ENCODE assay signal across 1 cellular context in genomic region chr2:231666171-231667095, GRCh38.
TF ChIP-seq lines count a peak whose summit lies in the region.

No MANE protein-coding gene starts in this region.

TF ChIP-seq in HepG2, 621 proteins besides CTCF, POLR2A, EP300 and RAD21 (continued from another document and continues in another):
- TF ChIP-seq CEBPZ (IDR thresholded peaks at IDR 0.05; ENCODE audit: low read length) (no peak), DRAP1 (CRISPR knock-in tag; IDR thresholded peaks at IDR 0.05) (peak; percentile 76; the same call in 1 of the 2 replicates), HNF1B (CRISPR knock-in tag; IDR thresholded peaks at IDR 0.05) (no peak), PRPF4 (IDR thresholded peaks at IDR 0.05; ENCODE audit: low read depth, low read length, poor library complexity, severe bottlenecking) (no peak), CAMTA2 (CRISPR knock-in tag; IDR thresholded peaks at IDR 0.05; ENCODE audit: borderline replicate concordance) (no peak), SP2 (CRISPR knock-in tag; IDR thresholded peaks at IDR 0.05) (no peak), SIN3A (IDR thresholded peaks at IDR 0.05; ENCODE audit: borderline replicate concordance, low read depth, low read length) (no peak), THAP7 (CRISPR knock-in tag; IDR thresholded peaks at IDR 0.05) (no peak), ZNF704 (CRISPR knock-in tag; IDR thresholded peaks at IDR 0.05; ENCODE audit: borderline replicate concordance) (no peak), ZNF724P (CRISPR knock-in tag; IDR thresholded peaks at IDR 0.05; ENCODE audit: borderline replicate concordance) (no peak; the same call in 1 of the 2 replicates), RFX1 (IDR thresholded peaks at IDR 0.05) (no peak), GLI4 (CRISPR knock-in tag; IDR thresholded peaks at IDR 0.05; ENCODE audit: borderline replicate concordance) (0 out of 2 replicates have a peak, but pooled peaks have one; percentile 40), KAT8 (CRISPR knock-in tag; IDR thresholded peaks at IDR 0.05) (peak; percentile 33; the same call in 1 of the 2 replicates), ZNF614 (CRISPR knock-in tag; IDR thresholded peaks at IDR 0.05; ENCODE audit: borderline replicate concordance) (no peak), ZNF546 (CRISPR knock-in tag; conservative IDR thresholded peaks at IDR 0.05) (no peak), ZNF773 (CRISPR knock-in tag; IDR thresholded peaks at IDR 0.05; ENCODE audit: borderline replicate concordance) (0 out of 2 replicates have a peak, but pooled peaks have one; percentile 54), TBX2 (CRISPR knock-in tag; IDR thresholded peaks at IDR 0.05; ENCODE audit: borderline replicate concordance) (peak; percentile 67; the same call in 1 of the 2 replicates), BRCA1 (CRISPR knock-in tag; IDR thresholded peaks at IDR 0.05) (no peak), GATAD2A (CRISPR knock-in tag; IDR thresholded peaks at IDR 0.05) (peak; percentile 37; the same call in 1 of the 2 replicates), SETDB1 (CRISPR knock-in tag; IDR thresholded peaks at IDR 0.05; ENCODE audit: borderline replicate concordance) (no peak), FOSL1 (CRISPR knock-in tag; IDR thresholded peaks at IDR 0.05; ENCODE audit: borderline replicate concordance) (no peak), ZNF678 (CRISPR knock-in tag; IDR thresholded peaks at IDR 0.05) (no peak), ZNF574 (CRISPR knock-in tag; IDR thresholded peaks at IDR 0.05) (peak; percentile 55), MTA3 (CRISPR knock-in tag; IDR thresholded peaks at IDR 0.05) (no peak), FOXA1 (IDR thresholded peaks at IDR 0.05) (no peak), FOXA1 (CRISPR knock-in tag; IDR thresholded peaks at IDR 0.05) (no peak), TRAFD1 (CRISPR knock-in tag; IDR thresholded peaks at IDR 0.05; ENCODE audit: borderline replicate concordance) (no peak), MXD3 (CRISPR knock-in tag; IDR thresholded peaks at IDR 0.05) (0 out of 2 replicates have a peak, but pooled peaks have one; percentile 28), ZNF703 (CRISPR knock-in tag; IDR thresholded peaks at IDR 0.05; ENCODE audit: borderline replicate concordance) (no peak), ZNF512B (CRISPR knock-in tag; IDR thresholded peaks at IDR 0.05; ENCODE audit: borderline replicate concordance) (no peak), ARNTL (CRISPR knock-in tag; IDR thresholded peaks at IDR 0.05) (no peak), ZNF646 (CRISPR knock-in tag; IDR thresholded peaks at IDR 0.05) (no peak), MAFG (CRISPR knock-in tag; IDR thresholded peaks at IDR 0.05) (no peak), MAZ (IDR thresholded peaks at IDR 0.05; ENCODE audit: borderline replicate concordance, low read depth, low read length) (peak; percentile 65), MAZ (CRISPR knock-in tag; IDR thresholded peaks at IDR 0.05; ENCODE audit: low read depth) (no peak; the same call in 1 of the 2 replicates), AHR (CRISPR knock-in tag; IDR thresholded peaks at IDR 0.05) (no peak), ATF7 (IDR thresholded peaks at IDR 0.05) (no peak), ATF7 (CRISPR knock-in tag; IDR thresholded peaks at IDR 0.05) (no peak), SUZ12 (IDR thresholded peaks at IDR 0.05; ENCODE audit: low read depth, low read length) (no peak)
